Comparison of ENCODE assay signal across 20 cellular contexts in genomic region chr13:34412817-34413365, GRCh38.
A peak's percentile ranks its signal among the peaks of the same experiment; 100 is the strongest.
DNase-seq lines count a peak whose midpoint lies in the region; ATAC-seq, FAIRE-seq and TF ChIP-seq lines count a peak whose summit lies in the region.
"Had no signal": no experiment of that assay in that cellular context is flagged by ENCODE, and none has a peak within 500 bp of the region (broad histone marks: within the 10 kb centered on the region; RNA-seq: fewer than 3 reads in every experiment).

No MANE protein-coding gene starts in this region.

- 84 to 98% methylated on average over 2 of the region's 2 CpGs for WGBS in GM23248 (ENCODE audit: low coverage in 1 of 2, low lambda C conversion rate in 2 of 2, missing lambda C conversion rate in 2 of 2), 2 experiments

- H3K79me2 ChIP-seq in GM23248 (ENCODE audit: insufficient read depth), result no peaks in the 10 kb centered on the region

- no peak overlapping the region for H2AFZ ChIP-seq in GM23248

- no peaks in the 10 kb centered on the region for H3K27me3 ChIP-seq in GM23248 (replicated peaks; ENCODE audit: insufficient read depth)
- H3K27me3 ChIP-seq in bronchial epithelial cell (ENCODE audit: control insufficient read depth, insufficient read depth, low read length), result no peaks in the 10 kb centered on the region
- no peaks in the 10 kb centered on the region for H3K27me3 ChIP-seq in kidney epithelial cell (ENCODE audit: control insufficient read depth, insufficient read depth, low read length)
- H3K27me3 ChIP-seq: ascending aorta, esophagus muscularis mucosa, left lung, MG63 had no signal

- in situ Hi-C loops in GM23248 (cut with MboI), result no loop called here

- peaks cover 15% of the 10 kb centered on the region for H3F3A ChIP-seq in GM23248 (ENCODE audit: insufficient read depth)

- FAIRE-seq in bronchial epithelial cell (lab: Jason Lieb, UNC), result no peak

- H4K20me1 ChIP-seq in GM23248 (ENCODE audit: insufficient read depth), result no peaks in the 10 kb centered on the region

- H3K9me2 ChIP-seq in GM23248 (ENCODE audit: insufficient read depth), result no peaks in the 10 kb centered on the region

- intact Hi-C loops in posterior vena cava (cut with DNase I), result no loop called here

- TF ChIP-seq POLR2A in NB4 (IDR thresholded peaks at IDR 0.05; ENCODE audit: extremely low read depth, insufficient read length) (no peak), GM18505 (IDR thresholded peaks at IDR 0.05; ENCODE audit: borderline replicate concordance, extremely low read depth, insufficient read depth, insufficient read length) (no peak)

- H3K4me1 ChIP-seq in GM23248 (ENCODE audit: insufficient read depth), result peaks cover 28% of the 10 kb centered on the region
- H3K4me1 ChIP-seq: ascending aorta, left lung had no signal

- H3K9me3 ChIP-seq in GM23248 (ENCODE audit: low read depth), result no peaks in the 10 kb centered on the region
- H3K9me3 ChIP-seq: ascending aorta, esophagus muscularis mucosa, MG63, thoracic aorta had no signal

- no peak overlapping the region for H3K9ac ChIP-seq in GM23248

- H3K36me3 ChIP-seq in GM23248 (ENCODE audit: low read depth) (no peaks in the 10 kb centered on the region), bronchial epithelial cell (ENCODE audit: control insufficient read depth, insufficient read depth, low read length) (no peaks in the 10 kb centered on the region), kidney epithelial cell (ENCODE audit: control insufficient read depth, insufficient read depth, low read length) (no peaks in the 10 kb centered on the region)
- H3K36me3 ChIP-seq: ascending aorta, esophagus muscularis mucosa, left lung, MG63, thoracic aorta had no signal

- no peak for TF ChIP-seq CTCF in NB4 (IDR thresholded peaks at IDR 0.05; ENCODE audit: low read depth, low read length)
- no peak for TF ChIP-seq CTCF in bronchial epithelial cell (IDR thresholded peaks at IDR 0.05; ENCODE audit: insufficient read depth, low read length, severe bottlenecking)
- TF ChIP-seq CTCF in kidney epithelial cell (IDR thresholded peaks at IDR 0.05; ENCODE audit: insufficient read depth, low read length, poor library complexity, severe bottlenecking), result no peak

- peak; percentile 48 for DNase-seq in GM23248
- DNase-seq in NB4 (ENCODE audit: low read depth), result peak; percentile 45
- peak; percentile 74 for DNase-seq in bronchial epithelial cell (ENCODE audit: low read depth)
- peak; percentile 26 for DNase-seq in kidney epithelial cell (ENCODE audit: low read depth)
- DNase-seq in posterior vena cava (ENCODE audit: low spot score), result no peak
- DNase-seq in substantia nigra (lab: John Stamatoyannopoulos, UW), result no peak
- DNase-seq: activated gamma-delta T cell treated with Interleukin-2 at 50 U/mL for 16 hours; COR-L47; H9; hypothalamus; left lung; MG63; NCI-H82; Right ventricle myocardium superior; stimulated activated CD4-positive, alpha-beta T cell treated with anti-CD3 and anti-CD28 coated beads, Interleukin-4, amount 100 ng/mL, for 1 hour had no signal

- ATAC-seq in GM18505 (IDR thresholded peaks at IDR 0.05; ENCODE audit: unreplicated experiment), result no peak
- no peak for ATAC-seq in HG03280 (IDR thresholded peaks at IDR 0.05; ENCODE audit: unreplicated experiment)
- ATAC-seq: left lung had no signal

- H3K27ac ChIP-seq in GM23248 (no peak overlapping the region), substantia nigra (ENCODE audit: low read depth, low read length, poor library complexity, severe bottlenecking) (no peak overlapping the region)
- H3K27ac ChIP-seq: ascending aorta, esophagus muscularis mucosa, left lung, thoracic aorta had no signal

- H3K4me3 ChIP-seq in GM23248, result no peak overlapping the region
- H3K4me3 ChIP-seq in NB4 (ENCODE audit: low read depth, low read length), result no peak overlapping the region
- no peak overlapping the region for H3K4me3 ChIP-seq in bronchial epithelial cell (ENCODE audit: low read depth, low read length)
- H3K4me3 ChIP-seq in kidney epithelial cell (ENCODE audit: low read depth, low read length), result no peak overlapping the region
- H3K4me3 ChIP-seq: ascending aorta, esophagus muscularis mucosa, left lung, MG63, thoracic aorta had no signal

- H3K4me2 ChIP-seq in GM23248 (ENCODE audit: unreplicated experiment), result no peak overlapping the region

Comparison
In these comparisons a context has a peak if more than half of its experiments do, and no peak if none do; other contexts are left out.
1. DNase-seq: peak in GM23248 (single experiment), NB4 (single experiment), bronchial epithelial cell (single experiment) and kidney epithelial cell (single experiment); none in posterior vena cava (single experiment) and substantia nigra (0 of 49).